1 cellular context compared by ENCODE assay signal in the genomic region with DNA sequence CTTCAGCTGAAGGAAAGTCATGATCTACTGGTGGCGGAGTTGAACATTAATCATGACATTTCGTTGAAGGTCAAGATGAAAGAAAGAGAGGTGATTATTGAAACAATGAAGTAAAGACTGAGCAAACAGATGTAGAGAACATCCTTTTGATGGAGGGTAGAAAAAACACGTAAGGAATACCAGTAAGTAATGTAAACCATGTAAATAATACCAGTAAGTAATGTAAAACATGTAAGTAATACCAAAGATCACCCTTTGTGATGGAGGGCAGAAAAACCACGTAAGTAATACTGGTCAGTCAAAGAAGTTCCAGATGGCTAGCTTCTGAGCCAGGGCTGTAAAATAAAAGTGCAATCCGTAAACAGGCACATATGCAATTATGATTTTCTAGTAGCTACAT.
A peak's percentile ranks its signal among the peaks of the same experiment; 100 is the strongest.
TF ChIP-seq lines count a peak whose summit lies in the region.

No MANE protein-coding gene starts in this region.

TF ChIP-seq in HepG2, 621 proteins besides CTCF, POLR2A, EP300 and RAD21 (continued from another document and continues in another):
- TF ChIP-seq, protein P1, sequence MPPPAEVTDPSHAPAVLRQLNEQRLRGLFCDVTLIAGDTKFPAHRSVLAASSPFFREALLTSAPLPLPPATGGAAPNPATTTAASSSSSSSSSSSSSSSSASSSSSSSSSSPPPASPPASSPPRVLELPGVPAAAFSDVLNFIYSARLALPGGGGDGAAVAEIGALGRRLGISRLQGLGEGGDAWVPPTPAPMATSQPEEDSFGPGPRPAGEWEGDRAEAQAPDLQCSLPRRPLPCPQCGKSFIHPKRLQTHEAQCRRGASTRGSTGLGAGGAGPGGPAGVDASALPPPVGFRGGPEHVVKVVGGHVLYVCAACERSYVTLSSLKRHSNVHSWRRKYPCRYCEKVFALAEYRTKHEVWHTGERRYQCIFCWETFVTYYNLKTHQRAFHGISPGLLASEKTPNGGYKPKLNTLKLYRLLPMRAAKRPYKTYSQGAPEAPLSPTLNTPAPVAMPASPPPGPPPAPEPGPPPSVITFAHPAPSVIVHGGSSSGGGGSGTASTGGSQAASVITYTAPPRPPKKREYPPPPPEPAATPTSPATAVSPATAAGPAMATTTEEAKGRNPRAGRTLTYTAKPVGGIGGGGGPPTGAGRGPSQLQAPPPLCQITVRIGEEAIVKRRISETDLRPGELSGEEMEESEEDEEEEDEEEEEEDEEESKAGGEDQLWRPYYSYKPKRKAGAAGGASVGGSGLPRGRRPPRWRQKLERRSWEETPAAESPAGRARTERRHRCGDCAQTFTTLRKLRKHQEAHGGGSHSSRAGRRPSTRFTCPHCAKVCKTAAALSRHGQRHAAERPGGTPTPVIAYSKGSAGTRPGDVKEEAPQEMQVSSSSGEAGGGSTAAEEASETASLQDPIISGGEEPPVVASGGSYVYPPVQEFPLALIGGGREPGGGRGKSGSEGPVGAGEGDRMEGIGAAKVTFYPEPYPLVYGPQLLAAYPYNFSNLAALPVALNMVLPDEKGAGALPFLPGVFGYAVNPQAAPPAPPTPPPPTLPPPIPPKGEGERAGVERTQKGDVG (CRISPR knock-in tag; IDR thresholded peaks at IDR 0.05; ENCODE audit: borderline replicate concordance): no peak
- TF ChIP-seq, protein P2, sequence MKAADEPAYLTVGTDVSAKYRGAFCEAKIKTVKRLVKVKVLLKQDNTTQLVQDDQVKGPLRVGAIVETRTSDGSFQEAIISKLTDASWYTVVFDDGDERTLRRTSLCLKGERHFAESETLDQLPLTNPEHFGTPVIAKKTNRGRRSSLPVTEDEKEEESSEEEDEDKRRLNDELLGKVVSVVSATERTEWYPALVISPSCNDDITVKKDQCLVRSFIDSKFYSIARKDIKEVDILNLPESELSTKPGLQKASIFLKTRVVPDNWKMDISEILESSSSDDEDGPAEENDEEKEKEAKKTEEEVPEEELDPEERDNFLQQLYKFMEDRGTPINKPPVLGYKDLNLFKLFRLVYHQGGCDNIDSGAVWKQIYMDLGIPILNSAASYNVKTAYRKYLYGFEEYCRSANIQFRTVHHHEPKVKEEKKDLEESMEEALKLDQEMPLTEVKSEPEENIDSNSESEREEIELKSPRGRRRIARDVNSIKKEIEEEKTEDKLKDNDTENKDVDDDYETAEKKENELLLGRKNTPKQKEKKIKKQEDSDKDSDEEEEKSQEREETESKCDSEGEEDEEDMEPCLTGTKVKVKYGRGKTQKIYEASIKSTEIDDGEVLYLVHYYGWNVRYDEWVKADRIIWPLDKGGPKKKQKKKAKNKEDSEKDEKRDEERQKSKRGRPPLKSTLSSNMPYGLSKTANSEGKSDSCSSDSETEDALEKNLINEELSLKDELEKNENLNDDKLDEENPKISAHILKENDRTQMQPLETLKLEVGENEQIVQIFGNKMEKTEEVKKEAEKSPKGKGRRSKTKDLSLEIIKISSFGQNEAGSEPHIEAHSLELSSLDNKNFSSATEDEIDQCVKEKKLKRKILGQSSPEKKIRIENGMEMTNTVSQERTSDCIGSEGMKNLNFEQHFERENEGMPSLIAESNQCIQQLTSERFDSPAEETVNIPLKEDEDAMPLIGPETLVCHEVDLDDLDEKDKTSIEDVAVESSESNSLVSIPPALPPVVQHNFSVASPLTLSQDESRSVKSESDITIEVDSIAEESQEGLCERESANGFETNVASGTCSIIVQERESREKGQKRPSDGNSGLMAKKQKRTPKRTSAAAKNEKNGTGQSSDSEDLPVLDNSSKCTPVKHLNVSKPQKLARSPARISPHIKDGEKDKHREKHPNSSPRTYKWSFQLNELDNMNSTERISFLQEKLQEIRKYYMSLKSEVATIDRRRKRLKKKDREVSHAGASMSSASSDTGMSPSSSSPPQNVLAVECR (CRISPR knock-in tag; IDR thresholded peaks at IDR 0.05; ENCODE audit: borderline replicate concordance): no peak
- TF ChIP-seq YEATS2 (CRISPR knock-in tag; IDR thresholded peaks at IDR 0.05; ENCODE audit: borderline replicate concordance) (no peak), ARHGAP35 (CRISPR knock-in tag; IDR thresholded peaks at IDR 0.05; ENCODE audit: borderline replicate concordance) (no peak), ZNF891 (CRISPR knock-in tag; IDR thresholded peaks at IDR 0.05) (no peak), ZSCAN12 (CRISPR knock-in tag; IDR thresholded peaks at IDR 0.05) (no peak), GTF2F1 (IDR thresholded peaks at IDR 0.05; ENCODE audit: low read length) (no peak), REXO4 (CRISPR knock-in tag; IDR thresholded peaks at IDR 0.05; ENCODE audit: borderline replicate concordance) (no peak), ZMYM4 (CRISPR knock-in tag; IDR thresholded peaks at IDR 0.05) (peak; percentile 82; the same call in 1 of the 2 replicates), ARID2 (CRISPR knock-in tag; IDR thresholded peaks at IDR 0.05; ENCODE audit: borderline replicate concordance) (no peak), ZNF670 (CRISPR knock-in tag; IDR thresholded peaks at IDR 0.05; ENCODE audit: borderline replicate concordance) (no peak), SOX6 (IDR thresholded peaks at IDR 0.05) (no peak), SOX6 (CRISPR knock-in tag; IDR thresholded peaks at IDR 0.05) (peak; percentile 98), ZFP36L1 (CRISPR knock-in tag; IDR thresholded peaks at IDR 0.05) (0 out of 2 replicates have a peak, but pooled peaks have one; percentile 28), MTF2 (CRISPR knock-in tag; IDR thresholded peaks at IDR 0.05; ENCODE audit: borderline replicate concordance) (no peak), NR2F1 (CRISPR knock-in tag; IDR thresholded peaks at IDR 0.05) (peak in 1 of 2 experiments; percentile 92; a peak in 2 of 4 replicates), ZNF329 (CRISPR knock-in tag; IDR thresholded peaks at IDR 0.05; ENCODE audit: low read depth) (no peak), TOPORS (CRISPR knock-in tag; IDR thresholded peaks at IDR 0.05) (no peak), SSRP1 (CRISPR knock-in tag; IDR thresholded peaks at IDR 0.05) (no peak), ZKSCAN1 (IDR thresholded peaks at IDR 0.05; ENCODE audit: low read length) (no peak), ZNF558 (CRISPR knock-in tag; IDR thresholded peaks at IDR 0.05; ENCODE audit: borderline replicate concordance) (no peak), HNRNPLL (IDR thresholded peaks at IDR 0.05; ENCODE audit: low read depth, low read length, poor library complexity, severe bottlenecking) (no peak), ZNF160 (CRISPR knock-in tag; IDR thresholded peaks at IDR 0.05) (no peak), CCDC6 (CRISPR knock-in tag; IDR thresholded peaks at IDR 0.05) (no peak; the same call in 1 of the 2 replicates), TAF1 (CRISPR knock-in tag; IDR thresholded peaks at IDR 0.05) (no peak), CBX1 (IDR thresholded peaks at IDR 0.05; ENCODE audit: low read depth) (no peak), SRSF1 (optimal IDR thresholded peaks at IDR 0.05; ENCODE audit: low read depth, low read length) (no peak), KMT2A (CRISPR knock-in tag; IDR thresholded peaks at IDR 0.05) (no peak), SMAD1 (CRISPR knock-in tag; IDR thresholded peaks at IDR 0.05; ENCODE audit: borderline replicate concordance, low read depth) (no peak), XRCC5 (optimal IDR thresholded peaks at IDR 0.05; ENCODE audit: low read length) (no peak), ZNF235 (CRISPR knock-in tag; IDR thresholded peaks at IDR 0.05; ENCODE audit: borderline replicate concordance) (no peak), KLF12 (CRISPR knock-in tag; IDR thresholded peaks at IDR 0.05; ENCODE audit: borderline replicate concordance) (no peak)
- TF ChIP-seq, protein P3, sequence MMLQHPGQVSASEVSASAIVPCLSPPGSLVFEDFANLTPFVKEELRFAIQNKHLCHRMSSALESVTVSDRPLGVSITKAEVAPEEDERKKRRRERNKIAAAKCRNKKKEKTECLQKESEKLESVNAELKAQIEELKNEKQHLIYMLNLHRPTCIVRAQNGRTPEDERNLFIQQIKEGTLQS (CRISPR knock-in tag; IDR thresholded peaks at IDR 0.05): no peak
- TF ChIP-seq, protein P4, sequence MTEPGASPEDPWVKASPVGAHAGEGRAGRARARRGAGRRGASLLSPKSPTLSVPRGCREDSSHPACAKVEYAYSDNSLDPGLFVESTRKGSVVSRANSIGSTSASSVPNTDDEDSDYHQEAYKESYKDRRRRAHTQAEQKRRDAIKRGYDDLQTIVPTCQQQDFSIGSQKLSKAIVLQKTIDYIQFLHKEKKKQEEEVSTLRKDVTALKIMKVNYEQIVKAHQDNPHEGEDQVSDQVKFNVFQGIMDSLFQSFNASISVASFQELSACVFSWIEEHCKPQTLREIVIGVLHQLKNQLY (CRISPR knock-in tag; IDR thresholded peaks at IDR 0.05): peak; percentile 59; the same call in 1 of the 2 replicates
- TF ChIP-seq, protein P5, sequence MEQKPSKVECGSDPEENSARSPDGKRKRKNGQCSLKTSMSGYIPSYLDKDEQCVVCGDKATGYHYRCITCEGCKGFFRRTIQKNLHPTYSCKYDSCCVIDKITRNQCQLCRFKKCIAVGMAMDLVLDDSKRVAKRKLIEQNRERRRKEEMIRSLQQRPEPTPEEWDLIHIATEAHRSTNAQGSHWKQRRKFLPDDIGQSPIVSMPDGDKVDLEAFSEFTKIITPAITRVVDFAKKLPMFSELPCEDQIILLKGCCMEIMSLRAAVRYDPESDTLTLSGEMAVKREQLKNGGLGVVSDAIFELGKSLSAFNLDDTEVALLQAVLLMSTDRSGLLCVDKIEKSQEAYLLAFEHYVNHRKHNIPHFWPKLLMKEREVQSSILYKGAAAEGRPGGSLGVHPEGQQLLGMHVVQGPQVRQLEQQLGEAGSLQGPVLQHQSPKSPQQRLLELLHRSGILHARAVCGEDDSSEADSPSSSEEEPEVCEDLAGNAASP (CRISPR knock-in tag; IDR thresholded peaks at IDR 0.05; ENCODE audit: borderline replicate concordance): peak; percentile 78; the same call in 1 of the 2 replicates
- TF ChIP-seq, protein P6, sequence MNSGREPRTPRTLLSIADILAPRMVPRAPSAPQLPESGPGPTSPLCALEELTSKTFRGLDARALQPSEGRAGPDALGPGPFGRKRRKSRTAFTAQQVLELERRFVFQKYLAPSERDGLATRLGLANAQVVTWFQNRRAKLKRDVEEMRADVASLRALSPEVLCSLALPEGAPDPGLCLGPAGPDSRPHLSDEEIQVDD (CRISPR knock-in tag; IDR thresholded peaks at IDR 0.05; ENCODE audit: borderline replicate concordance): no peak
- TF ChIP-seq, protein P7, sequence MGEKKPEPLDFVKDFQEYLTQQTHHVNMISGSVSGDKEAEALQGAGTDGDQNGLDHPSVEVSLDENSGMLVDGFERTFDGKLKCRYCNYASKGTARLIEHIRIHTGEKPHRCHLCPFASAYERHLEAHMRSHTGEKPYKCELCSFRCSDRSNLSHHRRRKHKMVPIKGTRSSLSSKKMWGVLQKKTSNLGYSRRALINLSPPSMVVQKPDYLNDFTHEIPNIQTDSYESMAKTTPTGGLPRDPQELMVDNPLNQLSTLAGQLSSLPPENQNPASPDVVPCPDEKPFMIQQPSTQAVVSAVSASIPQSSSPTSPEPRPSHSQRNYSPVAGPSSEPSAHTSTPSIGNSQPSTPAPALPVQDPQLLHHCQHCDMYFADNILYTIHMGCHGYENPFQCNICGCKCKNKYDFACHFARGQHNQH (CRISPR knock-in tag; IDR thresholded peaks at IDR 0.05): no peak
- TF ChIP-seq, protein P8, sequence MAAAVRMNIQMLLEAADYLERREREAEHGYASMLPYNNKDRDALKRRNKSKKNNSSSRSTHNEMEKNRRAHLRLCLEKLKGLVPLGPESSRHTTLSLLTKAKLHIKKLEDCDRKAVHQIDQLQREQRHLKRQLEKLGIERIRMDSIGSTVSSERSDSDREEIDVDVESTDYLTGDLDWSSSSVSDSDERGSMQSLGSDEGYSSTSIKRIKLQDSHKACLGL (CRISPR knock-in tag; IDR thresholded peaks at IDR 0.05): no peak
- TF ChIP-seq, protein P9, sequence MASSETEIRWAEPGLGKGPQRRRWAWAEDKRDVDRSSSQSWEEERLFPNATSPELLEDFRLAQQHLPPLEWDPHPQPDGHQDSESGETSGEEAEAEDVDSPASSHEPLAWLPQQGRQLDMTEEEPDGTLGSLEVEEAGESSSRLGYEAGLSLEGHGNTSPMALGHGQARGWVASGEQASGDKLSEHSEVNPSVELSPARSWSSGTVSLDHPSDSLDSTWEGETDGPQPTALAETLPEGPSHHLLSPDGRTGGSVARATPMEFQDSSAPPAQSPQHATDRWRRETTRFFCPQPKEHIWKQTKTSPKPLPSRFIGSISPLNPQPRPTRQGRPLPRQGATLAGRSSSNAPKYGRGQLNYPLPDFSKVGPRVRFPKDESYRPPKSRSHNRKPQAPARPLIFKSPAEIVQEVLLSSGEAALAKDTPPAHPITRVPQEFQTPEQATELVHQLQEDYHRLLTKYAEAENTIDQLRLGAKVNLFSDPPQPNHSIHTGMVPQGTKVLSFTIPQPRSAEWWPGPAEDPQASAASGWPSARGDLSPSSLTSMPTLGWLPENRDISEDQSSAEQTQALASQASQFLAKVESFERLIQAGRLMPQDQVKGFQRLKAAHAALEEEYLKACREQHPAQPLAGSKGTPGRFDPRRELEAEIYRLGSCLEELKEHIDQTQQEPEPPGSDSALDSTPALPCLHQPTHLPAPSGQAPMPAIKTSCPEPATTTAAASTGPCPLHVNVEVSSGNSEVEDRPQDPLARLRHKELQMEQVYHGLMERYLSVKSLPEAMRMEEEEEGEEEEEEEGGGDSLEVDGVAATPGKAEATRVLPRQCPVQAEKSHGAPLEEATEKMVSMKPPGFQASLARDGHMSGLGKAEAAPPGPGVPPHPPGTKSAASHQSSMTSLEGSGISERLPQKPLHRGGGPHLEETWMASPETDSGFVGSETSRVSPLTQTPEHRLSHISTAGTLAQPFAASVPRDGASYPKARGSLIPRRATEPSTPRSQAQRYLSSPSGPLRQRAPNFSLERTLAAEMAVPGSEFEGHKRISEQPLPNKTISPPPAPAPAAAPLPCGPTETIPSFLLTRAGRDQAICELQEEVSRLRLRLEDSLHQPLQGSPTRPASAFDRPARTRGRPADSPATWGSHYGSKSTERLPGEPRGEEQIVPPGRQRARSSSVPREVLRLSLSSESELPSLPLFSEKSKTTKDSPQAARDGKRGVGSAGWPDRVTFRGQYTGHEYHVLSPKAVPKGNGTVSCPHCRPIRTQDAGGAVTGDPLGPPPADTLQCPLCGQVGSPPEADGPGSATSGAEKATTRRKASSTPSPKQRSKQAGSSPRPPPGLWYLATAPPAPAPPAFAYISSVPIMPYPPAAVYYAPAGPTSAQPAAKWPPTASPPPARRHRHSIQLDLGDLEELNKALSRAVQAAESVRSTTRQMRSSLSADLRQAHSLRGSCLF (CRISPR knock-in tag; IDR thresholded peaks at IDR 0.05; ENCODE audit: borderline replicate concordance): no peak
- TF ChIP-seq, protein P10, sequence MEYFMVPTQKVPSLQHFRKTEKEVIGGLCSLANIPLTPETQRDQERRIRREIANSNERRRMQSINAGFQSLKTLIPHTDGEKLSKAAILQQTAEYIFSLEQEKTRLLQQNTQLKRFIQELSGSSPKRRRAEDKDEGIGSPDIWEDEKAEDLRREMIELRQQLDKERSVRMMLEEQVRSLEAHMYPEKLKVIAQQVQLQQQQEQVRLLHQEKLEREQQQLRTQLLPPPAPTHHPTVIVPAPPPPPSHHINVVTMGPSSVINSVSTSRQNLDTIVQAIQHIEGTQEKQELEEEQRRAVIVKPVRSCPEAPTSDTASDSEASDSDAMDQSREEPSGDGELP (IDR thresholded peaks at IDR 0.05; ENCODE audit: borderline replicate concordance, low read depth): peak; percentile 36; the same call in 1 of the 2 replicates
- TF ChIP-seq, protein P11, sequence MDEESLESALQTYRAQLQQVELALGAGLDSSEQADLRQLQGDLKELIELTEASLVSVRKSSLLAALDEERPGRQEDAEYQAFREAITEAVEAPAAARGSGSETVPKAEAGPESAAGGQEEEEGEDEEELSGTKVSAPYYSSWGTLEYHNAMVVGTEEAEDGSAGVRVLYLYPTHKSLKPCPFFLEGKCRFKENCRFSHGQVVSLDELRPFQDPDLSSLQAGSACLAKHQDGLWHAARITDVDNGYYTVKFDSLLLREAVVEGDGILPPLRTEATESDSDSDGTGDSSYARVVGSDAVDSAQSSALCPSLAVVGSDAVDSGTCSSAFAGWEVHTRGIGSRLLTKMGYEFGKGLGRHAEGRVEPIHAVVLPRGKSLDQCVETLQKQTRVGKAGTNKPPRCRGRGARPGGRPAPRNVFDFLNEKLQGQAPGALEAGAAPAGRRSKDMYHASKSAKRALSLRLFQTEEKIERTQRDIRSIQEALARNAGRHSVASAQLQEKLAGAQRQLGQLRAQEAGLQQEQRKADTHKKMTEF (CRISPR knock-in tag; IDR thresholded peaks at IDR 0.05): peak; percentile 74
